31 cellular contexts compared by ENCODE assay signal in the genomic region with DNA sequence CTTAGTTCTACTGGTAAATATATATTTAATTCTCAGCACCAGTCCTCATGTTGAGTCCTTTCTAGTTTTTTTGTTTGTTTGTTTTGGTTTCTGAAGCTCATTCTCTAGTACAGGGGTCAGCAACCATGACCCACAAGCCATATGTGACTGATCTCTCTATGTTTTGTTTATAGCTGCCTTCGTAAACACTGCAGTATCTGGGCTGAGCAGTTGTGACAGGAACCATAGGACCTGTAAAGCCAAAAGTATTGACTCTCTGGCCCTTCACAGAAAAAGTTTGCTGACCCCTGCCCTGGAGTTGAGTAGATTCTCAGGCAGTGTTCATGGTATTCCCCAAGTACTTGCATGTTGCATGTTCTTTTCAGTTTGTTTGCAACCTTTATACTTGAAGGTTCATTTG. TPM values are rescaled to one million over a fixed set of nuclear protein-coding genes. Genes with fewer than 3 reads are reported as not detected.
A peak's percentile ranks its signal among the peaks of the same experiment; 100 is the strongest.
DNase-seq lines count a peak whose midpoint lies in the region; ATAC-seq and TF ChIP-seq lines count a peak whose summit lies in the region.
"Had no signal": no experiment of that assay in that cellular context is flagged by ENCODE, and none has a peak within 500 bp of the region (broad histone marks: within the 10 kb centered on the region; RNA-seq: fewer than 3 reads in every experiment).

No MANE protein-coding gene starts in this region.

- H3K18ac ChIP-seq in IMR-90 (ENCODE audit: low read depth, low read length) = no peak overlapping the region

- H3K36me3 ChIP-seq in IMR-90 (ENCODE audit: control insufficient read depth, insufficient read depth, low read length) (no peaks in the 10 kb centered on the region), endocrine pancreas (ENCODE audit: control insufficient read depth, insufficient read depth, low read length) (no peaks in the 10 kb centered on the region), mesodermal cell (ENCODE audit: control insufficient read depth, insufficient read depth, low read length) (peaks cover 29% of the 10 kb centered on the region)
- no peaks in the 10 kb centered on the region for H3K36me3 ChIP-seq in CD8-positive, alpha-beta T cell (ENCODE audit: insufficient read depth, low read length)
- H3K36me3 ChIP-seq: sigmoid colon had no signal

- H2BK5ac ChIP-seq in IMR-90 (ENCODE audit: low read depth, low read length, poor library complexity, severe bottlenecking) = peak overlapping the region; percentile 12

- H2AFZ ChIP-seq in IMR-90 (replicated peaks; ENCODE audit: low read length, poor library complexity) = no peak overlapping the region
- H2AFZ ChIP-seq: GM23338 had no signal

- H3K9ac ChIP-seq in IMR-90 (ENCODE audit: low read depth, low read length) (no peak overlapping the region), endocrine pancreas (ENCODE audit: control insufficient read depth, insufficient read depth, low read length) (peak overlapping the region; percentile 26)

- no peak overlapping the region for H3K4me3 Mint-ChIP-seq in CD8-positive, alpha-beta T cell
- H3K4me3 Mint-ChIP-seq: activated CD4-positive, alpha-beta T cell treated with anti-CD3 and anti-CD28 coated beads for 36 hours; activated naive CD4-positive, alpha-beta T cell treated with anti-CD3 and anti-CD28 coated beads, Interleukin-2, amount 50 U/mL, for 24 hours; CD14-positive monocyte; GM23338; immature natural killer cell; memory B cell had no signal

- no CpG with 5 or more reads among the region's 1 CpG for WGBS in IMR-90 (ENCODE audit: extremely low coverage in 2 of 2, insufficient read length in 1 of 2), 2 experiments
- 88 to 100% methylated on average over 1 of the region's 1 CpG for WGBS in mesodermal cell (ENCODE audit: insufficient coverage in 2 of 2), 2 experiments

- H3K4me2 ChIP-seq in IMR-90 (ENCODE audit: low read depth, low read length) = peak overlapping the region; percentile 53
- H3K4me2 ChIP-seq: GM23338 had no signal

- H3K56ac ChIP-seq in IMR-90 (ENCODE audit: extremely low read depth, insufficient read depth, low read length) = no peak overlapping the region

- CTCF ChIA-PET in IMR-90 (lab: Yijun Ruan, JAX) = interaction anchor here (1.2 to 2.5 kb wide), 5 partner anchors 9 to 618 kb away, joined by 3 to 10 read pairs (median 6); no protein-coding TSS in a partner anchor
- CTCF ChIA-PET in CD8-positive, alpha-beta T cell (lab: Charles Lee) = interaction anchor here (0.8 to 6.4 kb wide), 9 partner anchors 9 to 619 kb away, joined by 3 to 58 read pairs (median 9); no protein-coding TSS in a partner anchor

- in situ Hi-C loops in Caki2 (cut with HindIII; ENCODE audit: low pct_unique_long_range_greater_than_20kb, low sequenced_read_pairs) (loop anchor here (25.0 kb wide), 1 partner anchor 596 kb away; a partner anchor contains a TSS), IMR-90 (cut with MboI; ENCODE audit: low sequenced_read_pairs) (no loop called here)

- H2AK9ac ChIP-seq in IMR-90 (replicated peaks; ENCODE audit: low read depth, low read length, poor library complexity) = no peak overlapping the region

- no peak overlapping the region for H4K91ac ChIP-seq in IMR-90 (ENCODE audit: insufficient read depth, low read depth, low read length)

- no peak overlapping the region for H3K27ac ChIP-seq in IMR-90 (ENCODE audit: insufficient read depth, low read length)
- peak overlapping the region; percentile 50 for H3K27ac ChIP-seq in mesodermal cell (ENCODE audit: low read depth, low read length, severe bottlenecking)
- no peak overlapping the region for H3K27ac ChIP-seq in CD8-positive, alpha-beta T cell (ENCODE audit: low read depth, low read length)
- H3K27ac ChIP-seq: sigmoid colon, transverse colon had no signal

- H3K27me3 ChIP-seq in IMR-90 (ENCODE audit: control insufficient read depth, insufficient read depth, low read length) (no peaks in the 10 kb centered on the region), endocrine pancreas (ENCODE audit: control insufficient read depth, insufficient read depth, low read length) (no peaks in the 10 kb centered on the region)
- H3K27me3 ChIP-seq in CD8-positive, alpha-beta T cell (ENCODE audit: insufficient read depth, low read length) = no peaks in the 10 kb centered on the region
- H3K27me3 ChIP-seq: MG63, sigmoid colon, transverse colon had no signal

- peak; percentile 22 for ATAC-seq in IMR-90 (ENCODE audit: low read depth)
- ATAC-seq in CD8-positive, alpha-beta T cell = no peak
- ATAC-seq: activated CD4-positive, alpha-beta T cell treated with anti-CD3 and anti-CD28 coated beads for 36 hours had no signal

- peak; percentile 8 for DNase-seq in Caki2 (ENCODE audit: low read depth)
- no peak for DNase-seq in IMR-90
- no peak for DNase-seq in NCI-H82 treated with DMSO at 0.1 percent for 48 hours (lab: John Stamatoyannopoulos, UW; ENCODE audit: unreplicated experiment)
- DNase-seq in CD8-positive, alpha-beta T cell = no peak
- DNase-seq in SW 1271 (lab: John Stamatoyannopoulos, UW) = no peak
- DNase-seq in UCSD-AML1 (lab: John Stamatoyannopoulos, UW; ENCODE audit: unreplicated experiment) = no peak
- DNase-seq: activated CD4-positive, alpha-beta T cell treated with anti-CD3 and anti-CD28 coated beads for 36 hours; amygdala; Calu3; HFFc6; immature natural killer cell; KBM-7; left colon; MG63; NCI-H1105; NCI-H187 treated with DMSO at 0.1 percent for 48 hours; NCI-H2171 treated with DMSO at 0.1 percent for 48 hours; sigmoid colon; stimulated activated CD4-positive, alpha-beta T cell treated with anti-CD3 and anti-CD28 coated beads, Interleukin-4, amount 100 ng/mL, for 4 hours; T-helper 2 cell; transverse colon had no signal

- no peak overlapping the region for H3K4ac ChIP-seq in IMR-90 (ENCODE audit: low read depth, low read length)

- no peaks in the 10 kb centered on the region for H3K9me3 Mint-ChIP-seq in CD8-positive, alpha-beta T cell
- H3K9me3 Mint-ChIP-seq: immature natural killer cell, memory B cell had no signal

- H2BK120ac ChIP-seq in IMR-90 (ENCODE audit: low read depth, low read length) = no peak overlapping the region

- POLR2A ChIA-PET in IMR-90 (lab: Charles Lee; ENCODE audit: unreplicated experiment) = no interaction called here
- POLR2A ChIA-PET in CD8-positive, alpha-beta T cell (lab: Charles Lee) = no interaction called here

- TF ChIP-seq CTCF in IMR-90 (conservative IDR thresholded peaks at IDR 0.05; ENCODE audit: low read depth, low read length) = no peak
- no peak for TF ChIP-seq CTCF in CD8-positive, alpha-beta T cell (IDR thresholded peaks at IDR 0.05)

- H3K23ac ChIP-seq in IMR-90 (ENCODE audit: low read depth, low read length) = no peak overlapping the region

- H4K20me1 ChIP-seq in IMR-90 (ENCODE audit: insufficient read depth, low read length) = no peaks in the 10 kb centered on the region

- H3K4me1 Mint-ChIP-seq in CD8-positive, alpha-beta T cell (ENCODE audit: low read depth) = peaks cover 12% of the 10 kb centered on the region
- H3K4me1 Mint-ChIP-seq: memory B cell had no signal

- no peak overlapping the region for H2BK20ac ChIP-seq in IMR-90 (ENCODE audit: low read depth, low read length)

- no peaks in the 10 kb centered on the region for H3K36me3 Mint-ChIP-seq in CD8-positive, alpha-beta T cell

- H3K79me1 ChIP-seq in IMR-90 (ENCODE audit: low read depth in 1 of 2, low read length in 2 of 2) = peaks cover 8 to 12% of the 10 kb centered on the region in 2 experiments; a peak in 3 of 4 replicates

- peak overlapping the region; percentile 60; the same call in 1 of the 2 replicates for H3K14ac ChIP-seq in IMR-90 (replicated peaks; ENCODE audit: low read depth, low read length)

- no peak overlapping the region for H4K5ac ChIP-seq in IMR-90 (ENCODE audit: low read depth, low read length)

- no peak overlapping the region for H3K27ac Mint-ChIP-seq in CD8-positive, alpha-beta T cell
- H3K27ac Mint-ChIP-seq: activated CD4-positive, alpha-beta T cell treated with anti-CD3 and anti-CD28 coated beads for 36 hours; activated naive CD4-positive, alpha-beta T cell treated with anti-CD3 and anti-CD28 coated beads, Interleukin-2, amount 50 U/mL, for 24 hours; CD14-positive monocyte; immature natural killer cell; memory B cell had no signal

- no peak for TF ChIP-seq RAD21 in IMR-90 (IDR thresholded peaks at IDR 0.05; ENCODE audit: low read length)

- H3K27me3 Mint-ChIP-seq in CD8-positive, alpha-beta T cell (ENCODE audit: low read depth) = no peaks in the 10 kb centered on the region
- H3K27me3 Mint-ChIP-seq: activated CD4-positive, alpha-beta T cell treated with anti-CD3 and anti-CD28 coated beads for 36 hours; activated naive CD4-positive, alpha-beta T cell treated with anti-CD3 and anti-CD28 coated beads, Interleukin-2, amount 50 U/mL, for 24 hours; memory B cell had no signal

- no peak overlapping the region for H2BK15ac ChIP-seq in IMR-90 (ENCODE audit: low read depth, low read length)

- dilution Hi-C loops in IMR-90 (cut with HindIII; ENCODE audit: low sequenced_read_pairs, unreplicated experiment) = no loop called here

- H4K8ac ChIP-seq in IMR-90 (ENCODE audit: low read depth in 2 of 2, low read length in 2 of 2) = no peak overlapping the region

- H3K4me3 ChIP-seq in IMR-90 (ENCODE audit: insufficient read depth, low read depth, low read length) (no peak overlapping the region), endocrine pancreas (ENCODE audit: control insufficient read depth, insufficient read depth, low read length) (no peak overlapping the region), mesodermal cell (ENCODE audit: extremely low read depth, insufficient read depth, low read length, poor library complexity, severe bottlenecking) (no peak overlapping the region)
- H3K4me3 ChIP-seq in CD8-positive, alpha-beta T cell (ENCODE audit: low read depth, low read length) = no peak overlapping the region
- H3K4me3 ChIP-seq: GM23338, MG63, sigmoid colon, transverse colon had no signal

- H3K9me3 ChIP-seq in IMR-90 (ENCODE audit: control insufficient read depth, insufficient read depth, low read length) (no peaks in the 10 kb centered on the region; the same call in 1 of the 2 replicates), endocrine pancreas (ENCODE audit: control insufficient read depth, low read length) (no peaks in the 10 kb centered on the region), mesodermal cell (ENCODE audit: control insufficient read depth, low read length) (no peaks in the 10 kb centered on the region)
- no peaks in the 10 kb centered on the region for H3K9me3 ChIP-seq in CD8-positive, alpha-beta T cell (ENCODE audit: low read length)
- H3K9me3 ChIP-seq: sigmoid colon had no signal

- intact Hi-C loops in IMR-90 (cut with micrococcal nuclease) = no loop called here
- intact Hi-C loops in CD8-positive, alpha-beta T cell (cut with DNase I, micrococcal nuclease) = loop anchor here (2.0 to 5.0 kb wide), 2 partner anchors 151 to 618 kb away; no protein-coding TSS in a partner anchor

- no TSS peak for BruUV-seq in IMR-90 (replicated peaks; lab: Mats Ljungman, UMichigan)

- no peak for TF ChIP-seq POLR2A in IMR-90 (IDR thresholded peaks at IDR 0.05; ENCODE audit: low read depth, low read length)

- no peaks in the 10 kb centered on the region; the same call in 1 of the 2 replicates for H3K9me1 ChIP-seq in IMR-90 (ENCODE audit: insufficient read depth, low read length)

- H2AK5ac ChIP-seq in IMR-90 (ENCODE audit: low read depth, low read length) = no peak overlapping the region

- H3K4me1 ChIP-seq in IMR-90 (ENCODE audit: control insufficient read depth, insufficient read depth, low read length) (peaks cover 7% of the 10 kb centered on the region), endocrine pancreas (ENCODE audit: control insufficient read depth, insufficient read depth, low read length) (peaks cover 15% of the 10 kb centered on the region), mesodermal cell (ENCODE audit: control insufficient read depth, insufficient read depth, low read length, poor library complexity, severe bottlenecking) (peaks cover 10% of the 10 kb centered on the region)
- peaks cover 5% of the 10 kb centered on the region for H3K4me1 ChIP-seq in CD8-positive, alpha-beta T cell (ENCODE audit: insufficient read depth, low read length)
- H3K4me1 ChIP-seq: sigmoid colon had no signal

RNA-seq across cellular contexts. Expression of a gene that starts 20.8 kb away (rescaled TPM):
- 10.8 and 33.6 TPM in 2 replicates for total RNA-seq in Caki2 (2014; rRNA removed; shearing (Covaris generic); ENCODE audit: low replicate concordance)
- 54.7 and 57.5 TPM in 2 replicates for total RNA-seq in IMR-90 (2012; rRNA removed)
- 20.0 and 28.2 TPM in 2 replicates for polyA plus RNA-seq in IMR-90 (2012; rRNA removed)
- polyA plus RNA-seq in IMR-90 (2012; cell fraction: cytosol; rRNA removed) = 6.1 and 6.8 TPM in 2 replicates
- polyA plus RNA-seq in IMR-90 (2012; cell fraction: nucleus; rRNA removed; ENCODE audit: low replicate concordance) = 6.5 and 18.1 TPM in 2 replicates
- 45.6 TPM for polyA plus RNA-seq in mesodermal cell (2013, experiment 1 of 2)
- 36.8 TPM for polyA plus RNA-seq in mesodermal cell (2013, experiment 2 of 2)
- total RNA-seq in CD8-positive, alpha-beta T cell = 10 to 100 TPM; 12.6 to 16.7 TPM

RNA-seq across cellular contexts. Expression of a gene that starts 28.6 kb away (rescaled TPM):
- not detected in 2 replicates for total RNA-seq in Caki2 (2014; rRNA removed; shearing (Covaris generic); ENCODE audit: low replicate concordance)
- total RNA-seq in IMR-90 (2012; rRNA removed) = not detected in 2 replicates
- not detected in 2 replicates for polyA plus RNA-seq in IMR-90 (2012; rRNA removed)
- polyA plus RNA-seq in IMR-90 (2012; cell fraction: cytosol; rRNA removed) = not detected in 2 replicates
- polyA plus RNA-seq in IMR-90 (2012; cell fraction: nucleus; rRNA removed; ENCODE audit: low replicate concordance) = not detected in 2 replicates
- polyA plus RNA-seq in mesodermal cell (2013, experiment 1 of 2) = not detected
- not detected for polyA plus RNA-seq in mesodermal cell (2013, experiment 2 of 2)
- not detected for total RNA-seq in CD8-positive, alpha-beta T cell
- total RNA-seq: activated CD4-positive, alpha-beta T cell treated with anti-CD3 and anti-CD28 coated beads for 36 hours; Calu3; chondrocyte; endothelial cell of umbilical vein; GM23338; HFFc6; HT1080; posterior vena cava; sigmoid colon had no signal
- polyA plus RNA-seq: CD14-positive monocyte, endothelial cell of umbilical vein, GM23338, immature natural killer cell had no signal
